In the genomic region with DNA sequence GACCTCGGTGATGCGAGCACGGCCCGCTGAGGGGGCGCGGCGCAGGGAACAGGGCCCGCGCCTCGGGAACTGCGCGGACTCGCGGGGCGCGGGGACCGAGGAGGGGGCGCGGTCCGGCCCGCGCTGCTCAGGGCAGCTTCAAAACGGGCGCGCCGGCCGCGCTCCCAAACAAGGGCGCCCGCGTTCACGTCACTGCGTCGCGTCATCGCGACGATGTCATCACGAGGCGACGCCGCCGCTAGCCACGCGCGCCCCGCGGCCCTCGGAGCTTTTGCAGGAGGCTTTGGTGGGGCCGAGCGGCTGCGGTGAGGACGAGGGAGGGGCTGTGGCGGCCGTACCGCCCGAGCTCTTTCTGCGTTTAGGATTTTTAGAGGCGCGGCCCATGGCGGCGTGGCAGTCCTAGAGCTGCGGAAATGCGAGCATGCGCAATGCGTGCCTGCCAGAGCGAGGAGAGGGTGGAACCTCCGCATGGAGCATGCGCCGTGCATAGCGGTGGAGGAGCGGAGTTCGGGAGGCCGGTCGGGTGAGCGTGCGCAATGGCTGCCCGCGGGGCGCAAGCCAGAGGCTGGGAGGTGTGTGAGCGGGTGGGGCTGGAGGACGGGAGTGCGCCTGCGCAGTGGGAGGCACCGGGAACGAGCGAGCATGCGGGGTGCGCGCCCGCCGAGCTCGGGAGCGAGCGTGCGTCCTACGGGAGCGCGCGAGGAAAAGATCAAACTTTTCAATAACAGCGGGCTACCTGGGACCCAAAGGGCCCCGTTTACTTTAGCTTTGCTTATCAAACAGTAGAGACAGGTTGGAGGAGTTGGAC, we compare ENCODE assay signal across 1 cellular context.
A peak's percentile ranks its signal among the peaks of the same experiment; 100 is the strongest.
TF ChIP-seq lines count a peak whose summit lies in the region.

A gene with protein sequence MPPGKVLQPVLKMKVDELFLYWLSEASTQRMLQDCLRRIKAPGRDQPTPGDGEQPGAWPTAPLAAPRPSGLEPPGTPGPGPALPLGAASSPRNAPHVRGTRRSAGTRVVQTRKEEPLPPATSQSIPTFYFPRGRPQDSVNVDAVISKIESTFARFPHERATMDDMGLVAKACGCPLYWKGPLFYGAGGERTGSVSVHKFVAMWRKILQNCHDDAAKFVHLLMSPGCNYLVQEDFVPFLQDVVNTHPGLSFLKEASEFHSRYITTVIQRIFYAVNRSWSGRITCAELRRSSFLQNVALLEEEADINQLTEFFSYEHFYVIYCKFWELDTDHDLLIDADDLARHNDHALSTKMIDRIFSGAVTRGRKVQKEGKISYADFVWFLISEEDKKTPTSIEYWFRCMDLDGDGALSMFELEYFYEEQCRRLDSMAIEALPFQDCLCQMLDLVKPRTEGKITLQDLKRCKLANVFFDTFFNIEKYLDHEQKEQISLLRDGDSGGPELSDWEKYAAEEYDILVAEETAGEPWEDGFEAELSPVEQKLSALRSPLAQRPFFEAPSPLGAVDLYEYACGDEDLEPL (minus strand): TSS at position 140 of the 808 bp plus-strand sequence. CDS start 216 bp downstream, outside the sequence.

TF ChIP-seq in HepG2, 621 proteins besides CTCF, POLR2A, EP300 and RAD21 (continued from another document and continues in another):
- TF ChIP-seq, protein P1, sequence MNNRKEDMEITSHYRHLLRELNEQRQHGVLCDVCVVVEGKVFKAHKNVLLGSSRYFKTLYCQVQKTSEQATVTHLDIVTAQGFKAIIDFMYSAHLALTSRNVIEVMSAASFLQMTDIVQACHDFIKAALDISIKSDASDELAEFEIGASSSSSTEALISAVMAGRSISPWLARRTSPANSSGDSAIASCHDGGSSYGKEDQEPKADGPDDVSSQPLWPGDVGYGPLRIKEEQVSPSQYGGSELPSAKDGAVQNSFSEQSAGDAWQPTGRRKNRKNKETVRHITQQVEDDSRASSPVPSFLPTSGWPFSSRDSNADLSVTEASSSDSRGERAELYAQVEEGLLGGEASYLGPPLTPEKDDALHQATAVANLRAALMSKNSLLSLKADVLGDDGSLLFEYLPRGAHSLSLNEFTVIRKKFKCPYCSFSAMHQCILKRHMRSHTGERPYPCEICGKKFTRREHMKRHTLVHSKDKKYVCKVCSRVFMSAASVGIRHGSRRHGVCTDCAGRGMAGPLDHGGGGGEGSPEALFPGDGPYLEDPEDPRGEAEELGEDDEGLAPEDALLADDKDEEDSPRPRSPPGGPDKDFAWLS (CRISPR knock-in tag; IDR thresholded peaks at IDR 0.05; ENCODE audit: borderline replicate concordance) = no peak
- TF ChIP-seq, protein P2, sequence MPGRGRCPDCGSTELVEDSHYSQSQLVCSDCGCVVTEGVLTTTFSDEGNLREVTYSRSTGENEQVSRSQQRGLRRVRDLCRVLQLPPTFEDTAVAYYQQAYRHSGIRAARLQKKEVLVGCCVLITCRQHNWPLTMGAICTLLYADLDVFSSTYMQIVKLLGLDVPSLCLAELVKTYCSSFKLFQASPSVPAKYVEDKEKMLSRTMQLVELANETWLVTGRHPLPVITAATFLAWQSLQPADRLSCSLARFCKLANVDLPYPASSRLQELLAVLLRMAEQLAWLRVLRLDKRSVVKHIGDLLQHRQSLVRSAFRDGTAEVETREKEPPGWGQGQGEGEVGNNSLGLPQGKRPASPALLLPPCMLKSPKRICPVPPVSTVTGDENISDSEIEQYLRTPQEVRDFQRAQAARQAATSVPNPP (CRISPR knock-in tag; IDR thresholded peaks at IDR 0.05) = no peak
- TF ChIP-seq ZNF33B (CRISPR knock-in tag; IDR thresholded peaks at IDR 0.05) = peak; percentile 80
- TF ChIP-seq EEA1 (CRISPR knock-in tag; IDR thresholded peaks at IDR 0.05; ENCODE audit: borderline replicate concordance) = no peak
- no peak for TF ChIP-seq ATM (IDR thresholded peaks at IDR 0.05; ENCODE audit: borderline replicate concordance)
- TF ChIP-seq, protein P3, sequence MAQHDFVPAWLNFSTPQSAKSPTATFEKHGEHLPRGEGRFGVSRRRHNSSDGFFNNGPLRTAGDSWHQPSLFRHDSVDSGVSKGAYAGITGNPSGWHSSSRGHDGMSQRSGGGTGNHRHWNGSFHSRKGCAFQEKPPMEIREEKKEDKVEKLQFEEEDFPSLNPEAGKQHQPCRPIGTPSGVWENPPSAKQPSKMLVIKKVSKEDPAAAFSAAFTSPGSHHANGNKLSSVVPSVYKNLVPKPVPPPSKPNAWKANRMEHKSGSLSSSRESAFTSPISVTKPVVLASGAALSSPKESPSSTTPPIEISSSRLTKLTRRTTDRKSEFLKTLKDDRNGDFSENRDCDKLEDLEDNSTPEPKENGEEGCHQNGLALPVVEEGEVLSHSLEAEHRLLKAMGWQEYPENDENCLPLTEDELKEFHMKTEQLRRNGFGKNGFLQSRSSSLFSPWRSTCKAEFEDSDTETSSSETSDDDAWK (CRISPR knock-in tag; IDR thresholded peaks at IDR 0.05) = no peak
- TF ChIP-seq, protein P4, sequence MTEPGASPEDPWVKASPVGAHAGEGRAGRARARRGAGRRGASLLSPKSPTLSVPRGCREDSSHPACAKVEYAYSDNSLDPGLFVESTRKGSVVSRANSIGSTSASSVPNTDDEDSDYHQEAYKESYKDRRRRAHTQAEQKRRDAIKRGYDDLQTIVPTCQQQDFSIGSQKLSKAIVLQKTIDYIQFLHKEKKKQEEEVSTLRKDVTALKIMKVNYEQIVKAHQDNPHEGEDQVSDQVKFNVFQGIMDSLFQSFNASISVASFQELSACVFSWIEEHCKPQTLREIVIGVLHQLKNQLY (CRISPR knock-in tag; IDR thresholded peaks at IDR 0.05) = peak; percentile 38; the same call in 1 of the 2 replicates
- TF ChIP-seq PTBP1 (IDR thresholded peaks at IDR 0.05; ENCODE audit: low read depth, low read length, poor library complexity, severe bottlenecking) = no peak
- no peak for TF ChIP-seq PCBP2 (optimal IDR thresholded peaks at IDR 0.05; ENCODE audit: low read depth, low read length, poor library complexity, severe bottlenecking)
- TF ChIP-seq ZNF460 (CRISPR knock-in tag; IDR thresholded peaks at IDR 0.05; ENCODE audit: borderline replicate concordance) = no peak; the same call in 1 of the 2 replicates
- TF ChIP-seq CENPX (CRISPR knock-in tag; IDR thresholded peaks at IDR 0.05) = no peak
- TF ChIP-seq, protein P5, sequence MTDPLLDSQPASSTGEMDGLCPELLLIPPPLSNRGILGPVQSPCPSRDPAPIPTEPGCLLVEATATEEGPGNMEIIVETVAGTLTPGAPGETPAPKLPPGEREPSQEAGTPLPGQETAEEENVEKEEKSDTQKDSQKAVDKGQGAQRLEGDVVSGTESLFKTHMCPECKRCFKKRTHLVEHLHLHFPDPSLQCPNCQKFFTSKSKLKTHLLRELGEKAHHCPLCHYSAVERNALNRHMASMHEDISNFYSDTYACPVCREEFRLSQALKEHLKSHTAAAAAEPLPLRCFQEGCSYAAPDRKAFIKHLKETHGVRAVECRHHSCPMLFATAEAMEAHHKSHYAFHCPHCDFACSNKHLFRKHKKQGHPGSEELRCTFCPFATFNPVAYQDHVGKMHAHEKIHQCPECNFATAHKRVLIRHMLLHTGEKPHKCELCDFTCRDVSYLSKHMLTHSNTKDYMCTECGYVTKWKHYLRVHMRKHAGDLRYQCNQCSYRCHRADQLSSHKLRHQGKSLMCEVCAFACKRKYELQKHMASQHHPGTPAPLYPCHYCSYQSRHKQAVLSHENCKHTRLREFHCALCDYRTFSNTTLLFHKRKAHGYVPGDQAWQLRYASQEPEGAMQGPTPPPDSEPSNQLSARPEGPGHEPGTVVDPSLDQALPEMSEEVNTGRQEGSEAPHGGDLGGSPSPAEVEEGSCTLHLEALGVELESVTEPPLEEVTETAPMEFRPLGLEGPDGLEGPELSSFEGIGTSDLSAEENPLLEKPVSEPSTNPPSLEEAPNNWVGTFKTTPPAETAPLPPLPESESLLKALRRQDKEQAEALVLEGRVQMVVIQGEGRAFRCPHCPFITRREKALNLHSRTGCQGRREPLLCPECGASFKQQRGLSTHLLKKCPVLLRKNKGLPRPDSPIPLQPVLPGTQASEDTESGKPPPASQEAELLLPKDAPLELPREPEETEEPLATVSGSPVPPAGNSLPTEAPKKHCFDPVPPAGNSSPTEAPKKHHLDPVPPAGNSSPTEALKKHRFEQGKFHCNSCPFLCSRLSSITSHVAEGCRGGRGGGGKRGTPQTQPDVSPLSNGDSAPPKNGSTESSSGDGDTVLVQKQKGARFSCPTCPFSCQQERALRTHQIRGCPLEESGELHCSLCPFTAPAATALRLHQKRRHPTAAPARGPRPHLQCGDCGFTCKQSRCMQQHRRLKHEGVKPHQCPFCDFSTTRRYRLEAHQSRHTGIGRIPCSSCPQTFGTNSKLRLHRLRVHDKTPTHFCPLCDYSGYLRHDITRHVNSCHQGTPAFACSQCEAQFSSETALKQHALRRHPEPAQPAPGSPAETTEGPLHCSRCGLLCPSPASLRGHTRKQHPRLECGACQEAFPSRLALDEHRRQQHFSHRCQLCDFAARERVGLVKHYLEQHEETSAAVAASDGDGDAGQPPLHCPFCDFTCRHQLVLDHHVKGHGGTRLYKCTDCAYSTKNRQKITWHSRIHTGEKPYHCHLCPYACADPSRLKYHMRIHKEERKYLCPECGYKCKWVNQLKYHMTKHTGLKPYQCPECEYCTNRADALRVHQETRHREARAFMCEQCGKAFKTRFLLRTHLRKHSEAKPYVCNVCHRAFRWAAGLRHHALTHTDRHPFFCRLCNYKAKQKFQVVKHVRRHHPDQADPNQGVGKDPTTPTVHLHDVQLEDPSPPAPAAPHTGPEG (CRISPR knock-in tag; IDR thresholded peaks at IDR 0.05) = no peak
- no peak for TF ChIP-seq SETDB1 (CRISPR knock-in tag; IDR thresholded peaks at IDR 0.05; ENCODE audit: borderline replicate concordance)
- TF ChIP-seq ZNF12 (CRISPR knock-in tag; IDR thresholded peaks at IDR 0.05) = 0 out of 2 replicates have a peak, but pooled peaks have one; percentile 37
- TF ChIP-seq ETV6 (CRISPR knock-in tag; conservative IDR thresholded peaks at IDR 0.05) = 0 out of 2 replicates have a peak, but pooled peaks have one; percentile 44
- TF ChIP-seq, protein P6, sequence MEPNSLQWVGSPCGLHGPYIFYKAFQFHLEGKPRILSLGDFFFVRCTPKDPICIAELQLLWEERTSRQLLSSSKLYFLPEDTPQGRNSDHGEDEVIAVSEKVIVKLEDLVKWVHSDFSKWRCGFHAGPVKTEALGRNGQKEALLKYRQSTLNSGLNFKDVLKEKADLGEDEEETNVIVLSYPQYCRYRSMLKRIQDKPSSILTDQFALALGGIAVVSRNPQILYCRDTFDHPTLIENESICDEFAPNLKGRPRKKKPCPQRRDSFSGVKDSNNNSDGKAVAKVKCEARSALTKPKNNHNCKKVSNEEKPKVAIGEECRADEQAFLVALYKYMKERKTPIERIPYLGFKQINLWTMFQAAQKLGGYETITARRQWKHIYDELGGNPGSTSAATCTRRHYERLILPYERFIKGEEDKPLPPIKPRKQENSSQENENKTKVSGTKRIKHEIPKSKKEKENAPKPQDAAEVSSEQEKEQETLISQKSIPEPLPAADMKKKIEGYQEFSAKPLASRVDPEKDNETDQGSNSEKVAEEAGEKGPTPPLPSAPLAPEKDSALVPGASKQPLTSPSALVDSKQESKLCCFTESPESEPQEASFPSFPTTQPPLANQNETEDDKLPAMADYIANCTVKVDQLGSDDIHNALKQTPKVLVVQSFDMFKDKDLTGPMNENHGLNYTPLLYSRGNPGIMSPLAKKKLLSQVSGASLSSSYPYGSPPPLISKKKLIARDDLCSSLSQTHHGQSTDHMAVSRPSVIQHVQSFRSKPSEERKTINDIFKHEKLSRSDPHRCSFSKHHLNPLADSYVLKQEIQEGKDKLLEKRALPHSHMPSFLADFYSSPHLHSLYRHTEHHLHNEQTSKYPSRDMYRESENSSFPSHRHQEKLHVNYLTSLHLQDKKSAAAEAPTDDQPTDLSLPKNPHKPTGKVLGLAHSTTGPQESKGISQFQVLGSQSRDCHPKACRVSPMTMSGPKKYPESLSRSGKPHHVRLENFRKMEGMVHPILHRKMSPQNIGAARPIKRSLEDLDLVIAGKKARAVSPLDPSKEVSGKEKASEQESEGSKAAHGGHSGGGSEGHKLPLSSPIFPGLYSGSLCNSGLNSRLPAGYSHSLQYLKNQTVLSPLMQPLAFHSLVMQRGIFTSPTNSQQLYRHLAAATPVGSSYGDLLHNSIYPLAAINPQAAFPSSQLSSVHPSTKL (CRISPR knock-in tag; IDR thresholded peaks at IDR 0.05) = peak; percentile 29; the same call in 1 of the 2 replicates
- TF ChIP-seq SATB2 (CRISPR knock-in tag; IDR thresholded peaks at IDR 0.05) = 0 out of 2 replicates have a peak, but pooled peaks have one; percentile 26
- TF ChIP-seq KAT2B (IDR thresholded peaks at IDR 0.05; ENCODE audit: borderline replicate concordance, low read depth, low read length) = no peak
- TF ChIP-seq ARNT2 (CRISPR knock-in tag; IDR thresholded peaks at IDR 0.05; ENCODE audit: low read depth) = peak; percentile 68; the same call in 1 of the 2 replicates
- TF ChIP-seq, protein P7, sequence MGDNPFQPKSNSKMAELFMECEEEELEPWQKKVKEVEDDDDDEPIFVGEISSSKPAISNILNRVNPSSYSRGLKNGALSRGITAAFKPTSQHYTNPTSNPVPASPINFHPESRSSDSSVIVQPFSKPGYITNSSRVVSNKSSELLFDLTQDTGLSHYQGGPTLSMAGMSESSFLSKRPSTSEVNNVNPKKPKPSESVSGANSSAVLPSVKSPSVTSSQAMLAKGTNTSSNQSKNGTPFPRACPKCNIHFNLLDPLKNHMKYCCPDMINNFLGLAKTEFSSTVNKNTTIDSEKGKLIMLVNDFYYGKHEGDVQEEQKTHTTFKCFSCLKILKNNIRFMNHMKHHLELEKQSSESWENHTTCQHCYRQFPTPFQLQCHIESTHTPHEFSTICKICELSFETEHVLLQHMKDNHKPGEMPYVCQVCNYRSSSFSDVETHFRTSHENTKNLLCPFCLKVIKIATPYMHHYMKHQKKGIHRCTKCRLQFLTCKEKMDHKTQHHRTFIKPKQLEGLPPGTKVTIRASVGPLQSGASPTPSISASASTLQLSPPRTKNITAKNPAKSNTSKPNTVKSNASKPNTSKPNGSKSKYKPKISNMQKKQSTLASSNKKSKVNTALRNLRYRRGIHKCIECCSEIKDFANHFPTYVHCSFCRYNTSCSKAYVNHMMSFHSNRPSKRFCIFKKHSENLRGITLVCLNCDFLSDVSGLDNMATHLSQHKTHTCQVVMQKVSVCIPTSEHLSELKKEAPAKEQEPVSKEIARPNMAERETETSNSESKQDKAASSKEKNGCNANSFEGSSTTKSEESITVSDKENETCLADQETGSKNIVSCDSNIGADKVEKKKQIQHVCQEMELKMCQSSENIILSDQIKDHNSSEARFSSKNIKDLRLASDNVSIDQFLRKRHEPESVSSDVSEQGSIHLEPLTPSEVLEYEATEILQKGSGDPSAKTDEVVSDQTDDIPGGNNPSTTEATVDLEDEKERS (CRISPR knock-in tag; IDR thresholded peaks at IDR 0.05) = peak; percentile 75; the same call in 1 of the 2 replicates
- TF ChIP-seq ZZZ3 (CRISPR knock-in tag; IDR thresholded peaks at IDR 0.05; ENCODE audit: borderline replicate concordance) = peak; percentile 90; the same call in 1 of the 2 replicates
- TF ChIP-seq CEBPG (CRISPR knock-in tag; IDR thresholded peaks at IDR 0.05) = peak; percentile 44; the same call in 1 of the 2 replicates
